13 cellular contexts compared by ENCODE assay signal in genomic region chr22:45968751-45969413, GRCh38. TPM values are rescaled to one million over a fixed set of nuclear protein-coding genes. Genes with fewer than 3 reads are reported as not detected.
DNase-seq lines count a peak whose midpoint lies in the region; ATAC-seq and TF ChIP-seq lines count a peak whose summit lies in the region.
"Had no signal": no experiment of that assay in that cellular context is flagged by ENCODE, and none has a peak within 500 bp of the region (broad histone marks: within the 10 kb centered on the region; RNA-seq: fewer than 3 reads in every experiment).

No MANE protein-coding gene starts in this region.

- ATAC-seq in HG03520 (IDR thresholded peaks at IDR 0.05; ENCODE audit: unreplicated experiment) (no peak), HG02852 (IDR thresholded peaks at IDR 0.05; ENCODE audit: unreplicated experiment) (no peak)

- H3K4me3 ChIP-seq in brain microvascular endothelial cell (ENCODE audit: low read depth, low read length): no peak overlapping the region

- DNase-seq in EH (ENCODE audit: low read depth) (peak; percentile 61), HT1080 (ENCODE audit: low read depth) (peak; percentile 99), brain microvascular endothelial cell (peak; percentile 49), non-pigmented ciliary epithelial cell (ENCODE audit: low read depth) (peak; percentile 35), HT-29 (ENCODE audit: low spot score) (no peak)
- DNase-seq: activated CD8-positive, alpha-beta memory T cell treated with anti-CD3 and anti-CD28 coated beads for 24 hours; erythroblast; GOT3; NCI-H524 treated with DMSO at 0.1 percent for 48 hours; stimulated activated CD4-positive, alpha-beta T cell treated with anti-CD3 and anti-CD28 coated beads, Interleukin-2, amount 100 ng/mL, for 24 hours had no signal

- in situ Hi-C loops in brain microvascular endothelial cell (cut with HindIII; ENCODE audit: low pct_ligation_motif_present, low sequenced_read_pairs): no loop called here

- no peak for TF ChIP-seq CTCF in brain microvascular endothelial cell (IDR thresholded peaks at IDR 0.05; ENCODE audit: low read depth, low read length, missing control alignments)

- no peak overlapping the region for H3K27ac ChIP-seq in brain microvascular endothelial cell
- H3K27ac ChIP-seq: neutrophil had no signal

- peaks cover 24% of the 10 kb centered on the region for H3K27me3 ChIP-seq in brain microvascular endothelial cell (replicated peaks)

- no peaks in the 10 kb centered on the region for H3K36me3 ChIP-seq in brain microvascular endothelial cell (replicated peaks)
- H3K36me3 ChIP-seq: neutrophil had no signal

RNA-seq across cellular contexts. Expression of gene WNT7B, which starts 8.1 kb away (rescaled TPM):
- 15.0 and 18.9 TPM in 2 replicates for total RNA-seq in HT1080 (2014; rRNA removed; shearing (Covaris generic))
- 22.0 and 24.5 TPM in 2 replicates for polyA plus RNA-seq in HT1080 (2015; cell fraction: cytosol; rRNA removed)
- 9.9 and 12.5 TPM in 2 replicates for polyA plus RNA-seq in HT1080 (2015; cell fraction: nucleus; rRNA removed)
- 17.4 and 31.4 TPM in 2 replicates for total RNA-seq in HT-29 (2014; rRNA removed; shearing (Covaris generic))
